In genomic region chr1:8560611-8561544, GRCh38 we compare ENCODE assay signal across 8 cellular contexts.
DNase-seq lines count a peak whose midpoint lies in the region; ATAC-seq, FAIRE-seq and TF ChIP-seq lines count a peak whose summit lies in the region.

No MANE protein-coding gene starts in this region.

- H3K9ac ChIP-seq in KMS-11 = no peak overlapping the region

- 25% methylated on average over 2 of the region's 2 CpGs for WGBS in A549 (ENCODE audit: missing lambda C conversion rate)

- peak; percentile 15 to 55 for DNase-seq in A549 (ENCODE audit: low read depth in 1 of 2, low spot score in 1 of 2)
- DNase-seq in ELR (ENCODE audit: low read depth) = peak; percentile 67
- DNase-seq in RPMI7951 (ENCODE audit: low read depth) = peak; percentile 46
- DNase-seq in central memory CD4-positive, alpha-beta T cell = peak; percentile 46
- DNase-seq in left lung = no peak
- no peak for DNase-seq in tibial artery

- H3K79me2 ChIP-seq in KMS-11 (ENCODE audit: insufficient read depth, low read depth) = no peaks in the 10 kb centered on the region; the same call in 1 of the 2 replicates

- peak; percentile 73 to 76; a peak in 5 of 6 replicates for ATAC-seq in A549
- ATAC-seq in left lung = peak; percentile 92
- ATAC-seq in GM21360 (IDR thresholded peaks at IDR 0.05; ENCODE audit: unreplicated experiment) = no peak

- TF ChIP-seq RAD21 in A549 (conservative IDR thresholded peaks at IDR 0.05 in 1 of 2, IDR thresholded peaks at IDR 0.05 in 1 of 2) = peak; percentile 82 to 86

- intact Hi-C loops in left lung (cut with DNase I) (loop anchor here in 1 of 2 donors (2.0 to 10.0 kb wide), 3 partner anchors 110 to 284 kb away; no protein-coding TSS in a partner anchor), tibial artery (cut with DNase I; ENCODE audit: low total_unique reads) (loop anchor here (5.0 kb wide), 2 partner anchors 111 to 166 kb away; no protein-coding TSS in a partner anchor)

- H3K36me3 ChIP-seq in KMS-11 (ENCODE audit: insufficient read depth) = no peaks in the 10 kb centered on the region
- no peaks in the 10 kb centered on the region for H3K36me3 ChIP-seq in left lung
- no peaks in the 10 kb centered on the region for H3K36me3 ChIP-seq in tibial artery

- no peak for FAIRE-seq in A549 (lab: Jason Lieb, UNC)

- H3K4me1 ChIP-seq in A549 (peaks cover 39% of the 10 kb centered on the region), KMS-11 (ENCODE audit: low read depth, poor library complexity, severe bottlenecking) (peaks cover 10% of the 10 kb centered on the region), left lung (peaks cover 0 to 5% of the 10 kb centered on the region in 2 donors), tibial artery (peaks cover 0 to 16% (median 0%) of the 10 kb centered on the region in 4 donors)

- no peak for TF ChIP-seq EP300 in A549 (IDR thresholded peaks at IDR 0.05)

- H3K27me3 ChIP-seq in KMS-11 (ENCODE audit: insufficient read depth, low read depth) = no peaks in the 10 kb centered on the region
- H3K27me3 ChIP-seq in left lung = no peaks in the 10 kb centered on the region
- no peaks in the 10 kb centered on the region for H3K27me3 ChIP-seq in tibial artery

- POLR2A ChIA-PET in A549 (lab: Yijun Ruan, JAX) = no interaction called here

- H4K20me1 ChIP-seq in KMS-11 (ENCODE audit: insufficient read depth) = no peaks in the 10 kb centered on the region

- H3K9me3 ChIP-seq in A549 (no peaks in the 10 kb centered on the region), left lung (no peaks in the 10 kb centered on the region), tibial artery (no peaks in the 10 kb centered on the region)

- H3K27ac ChIP-seq in A549 = peak overlapping the region in 1 of 2 experiments; percentile 29; a peak in 1 of 6 replicates
- H3K27ac ChIP-seq in KMS-11 = no peak overlapping the region
- no peak overlapping the region for H3K27ac ChIP-seq in left lung
- H3K27ac ChIP-seq in tibial artery = no peak overlapping the region

- 0 out of 3 replicates have a peak overlapping the region, but pooled peaks have one; percentile 2 for H3K4me2 ChIP-seq in A549
- no peak overlapping the region for H3K4me2 ChIP-seq in KMS-11

- H3K4me3 ChIP-seq in A549 (no peak overlapping the region), KMS-11 (IDR thresholded peaks at IDR 0.05; ENCODE audit: insufficient read depth, low read depth, low read length) (no peak overlapping the region), left lung (no peak overlapping the region), tibial artery (no peak overlapping the region)

- CTCF ChIA-PET in A549 (lab: Yijun Ruan, JAX) = interaction anchor here (0.5 to 3.8 kb wide), 34 partner anchors 9 to 292 kb away, joined by 3 to 50 read pairs (median 3); no protein-coding TSS in a partner anchor

- no peak overlapping the region for H2AFZ ChIP-seq in KMS-11 (ENCODE audit: low read depth)

- TF ChIP-seq POLR2A in A549 (IDR thresholded peaks at IDR 0.05; ENCODE audit: low read length) = no peak

- TF ChIP-seq CTCF in A549 (IDR thresholded peaks at IDR 0.05) = peak; percentile 79
- peak; percentile 96 for TF ChIP-seq CTCF in KMS-11 (conservative IDR thresholded peaks at IDR 0.05; ENCODE audit: low read depth, low read length)
- TF ChIP-seq CTCF in left lung (IDR thresholded peaks at IDR 0.05) = peak; percentile 81 to 87
- peak; percentile 93 to 94 for TF ChIP-seq CTCF in tibial artery (IDR thresholded peaks at IDR 0.05)

TF ChIP-seq in A549, 52 proteins besides CTCF, POLR2A, EP300 and RAD21:
- TF ChIP-seq TFCP2L1 (CRISPR knock-in tag; IDR thresholded peaks at IDR 0.05) (no peak), SMC3 (IDR thresholded peaks at IDR 0.05) (peak; percentile 78), KDM1A (IDR thresholded peaks at IDR 0.05; ENCODE audit: low read depth) (no peak), HOXB5 (CRISPR knock-in tag; IDR thresholded peaks at IDR 0.05) (no peak)

Comparison
In these comparisons a context has a peak if more than half of its experiments do, and no peak if none do; other contexts are left out.
1. DNase-seq: peak in A549 (2 of 2), ELR (single experiment), RPMI7951 (single experiment) and central memory CD4-positive, alpha-beta T cell (single experiment); none in left lung (0 of 2) and tibial artery (0 of 2).
2. Peak in every context shown above with its lines, with median percentiles within 50 percentile points of each other: CTCF ChIP-seq.